11 cellular contexts compared by ENCODE assay signal in the genomic region with DNA sequence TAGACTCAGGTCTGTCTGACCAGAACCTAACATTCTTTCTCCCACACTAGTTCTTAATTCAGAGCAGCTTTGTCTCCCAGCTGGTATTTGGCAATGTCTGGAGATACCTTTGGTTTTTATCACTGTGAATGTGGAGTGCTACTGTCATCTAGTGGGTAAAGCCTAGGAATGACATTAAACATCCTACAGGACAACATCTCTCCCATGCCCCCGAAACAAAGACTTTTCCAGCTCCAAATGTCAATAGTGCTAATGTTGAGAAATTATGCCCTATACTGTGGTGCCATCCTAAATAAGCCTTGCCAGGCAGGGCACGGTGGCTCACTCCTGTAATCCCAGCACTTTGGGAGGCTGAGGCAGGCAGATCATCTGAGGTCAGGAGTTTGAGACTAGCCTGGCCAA. TPM values are rescaled to one million over a fixed set of nuclear protein-coding genes. Genes with fewer than 3 reads are reported as not detected.
DNase-seq lines count a peak whose midpoint lies in the region; ATAC-seq, FAIRE-seq and TF ChIP-seq lines count a peak whose summit lies in the region.
"Had no signal": no experiment of that assay in that cellular context is flagged by ENCODE, and none has a peak within 500 bp of the region (broad histone marks: within the 10 kb centered on the region; RNA-seq: fewer than 3 reads in every experiment).

No MANE protein-coding gene starts in this region.

- H3K9me3 Mint-ChIP-seq in nephron, result no peaks in the 10 kb centered on the region

- peak overlapping the region in 1 of 3 experiments; percentile 9 for H3K27ac Mint-ChIP-seq in nephron

- in situ Hi-C loops in Caki2 (cut with HindIII; ENCODE audit: low pct_unique_long_range_greater_than_20kb, low sequenced_read_pairs), result no loop called here

- no peak for TF ChIP-seq POLR2A in GM12892 (IDR thresholded peaks at IDR 0.05; ENCODE audit: low read depth, low read length)

- peak overlapping the region in 1 of 3 experiments; percentile 46 for H3K4me3 Mint-ChIP-seq in nephron

- H3K27me3 Mint-ChIP-seq in nephron (ENCODE audit: low read depth), result peaks cover 5% of the 10 kb centered on the region

- H3K4me3 ChIP-seq in cardiac fibroblast (replicated peaks in 1 of 2; ENCODE audit: low read depth in 2 of 2, low read length in 2 of 2), result no peak overlapping the region

- ATAC-seq in HG03139 (IDR thresholded peaks at IDR 0.05; ENCODE audit: unreplicated experiment), result no peak
- ATAC-seq in HG03039 (IDR thresholded peaks at IDR 0.05; ENCODE audit: unreplicated experiment), result no peak

- TF ChIP-seq CTCF in cardiac fibroblast (IDR thresholded peaks at IDR 0.05; ENCODE audit: low read depth, low read length) (peak; percentile 73), nephron (IDR thresholded peaks at IDR 0.05; ENCODE audit: unreplicated experiment in 3 of 3) (peak; percentile 45 to 50 (median 45))

- no peak for FAIRE-seq in GM12892 (lab: Jason Lieb, UNC)
- FAIRE-seq: endothelial cell of umbilical vein had no signal

- no peaks in the 10 kb centered on the region for H3K36me3 Mint-ChIP-seq in nephron (ENCODE audit: low read depth)

- DNase-seq in Caki2 (ENCODE audit: low read depth) (peak; percentile 18), M059J (ENCODE audit: low read depth) (peak; percentile 68), cardiac fibroblast (ENCODE audit: low read depth in 2 of 2) (peak; percentile 73 to 77), GM12892 (ENCODE audit: insufficient read length) (no peak)
- DNase-seq in activated naive CD4-positive, alpha-beta T cell treated with Interleukin-2 at 50 U/mL for 16 hours, result no peak
- DNase-seq: NCI-H2171 treated with DMSO at 0.1 percent for 48 hours, nucleus accumbens had no signal

- peaks cover 14% of the 10 kb centered on the region for H3K4me1 Mint-ChIP-seq in nephron

RNA-seq across cellular contexts. Expression of a gene that starts 4.2 kb away (rescaled TPM):
- 4.5 and 5.2 TPM in 2 replicates for total RNA-seq in Caki2 (2014; rRNA removed; shearing (Covaris generic); ENCODE audit: low replicate concordance)
- total RNA-seq in M059J (2014; rRNA removed; shearing (Covaris generic)), result 13.7 and 23.4 TPM in 2 replicates
- 9.3 TPM for polyA plus RNA-seq in GM12892 (2012; ENCODE audit: missing spikeins)

RNA-seq across cellular contexts. Expression of a gene that starts 50.4 kb away (rescaled TPM):
- 59.5 and 60.8 TPM in 2 replicates for total RNA-seq in Caki2 (2014; rRNA removed; shearing (Covaris generic); ENCODE audit: low replicate concordance)
- 116 and 136 TPM in 2 replicates for total RNA-seq in M059J (2014; rRNA removed; shearing (Covaris generic))
- 27.9 TPM for polyA plus RNA-seq in GM12892 (2012; ENCODE audit: missing spikeins)

Comparison
In these comparisons a context has a peak if more than half of its experiments do, and no peak if none do; other contexts are left out.
1. DNase-seq: peak in Caki2 (single experiment), M059J (single experiment) and cardiac fibroblast (2 of 2); none in activated naive CD4-positive, alpha-beta T cell treated with Interleukin-2 at 50 U/mL for 16 hours (single experiment) and GM12892 (single experiment).